ENCODE assay signal across 28 cellular contexts in the genomic region with DNA sequence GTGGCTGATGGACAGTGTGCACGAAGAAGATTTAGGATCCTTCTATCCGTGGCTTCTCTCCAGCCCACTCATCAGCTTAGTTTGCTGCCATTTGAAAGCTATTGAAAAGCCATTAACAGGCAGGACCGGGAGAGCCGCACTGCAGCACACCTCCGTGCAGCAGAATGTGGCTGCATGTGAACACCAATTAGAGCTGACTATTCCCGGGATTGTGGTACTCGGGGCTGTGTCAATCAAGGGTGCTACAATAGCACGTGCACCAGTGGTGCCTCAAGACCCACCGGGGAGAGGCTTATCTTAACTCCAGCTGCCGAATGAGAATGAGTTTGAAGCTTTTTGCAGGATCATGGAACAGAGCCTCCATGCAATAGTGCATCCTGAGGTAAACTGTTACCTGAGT. TPM values are rescaled to one million over a fixed set of nuclear protein-coding genes. Genes with fewer than 3 reads are reported as not detected.
DNase-seq lines count a peak whose midpoint lies in the region; ATAC-seq and TF ChIP-seq lines count a peak whose summit lies in the region.
"Had no signal": no experiment of that assay in that cellular context is flagged by ENCODE, and none has a peak within 500 bp of the region (broad histone marks: within the 10 kb centered on the region; RNA-seq: fewer than 3 reads in every experiment).

A gene (plus strand): TSS at position 259 of the 400 bp plus-strand sequence. CDS start 234 bp downstream, outside the sequence.

- H3K4me3 ChIP-seq in left ventricle myocardium inferior (peak within 1 kb of the TSS; percentile 46), heart left ventricle (peak within 1 kb of the TSS in 2 of 12 donors; percentile 19 to 25), mesendoderm (ENCODE audit: low read length) (no peak within 1 kb of the TSS)
- H3K4me3 ChIP-seq: ascending aorta, lower lobe of right lung, mucosa of descending colon, SK-N-MC, spleen, transverse colon had no signal

- no peak within 1 kb of the TSS for H3K18ac ChIP-seq in mesendoderm (ENCODE audit: low read length)

- no peak for DNase-seq in left ventricle myocardium inferior
- DNase-seq in heart left ventricle, result no peak
- DNase-seq in WTC11 (ENCODE audit: low spot score), result no peak
- DNase-seq in mesendoderm, result peak; percentile 18
- no peak for DNase-seq in activated CD4-positive, CD25-positive, alpha-beta regulatory T cell (lab: John Stamatoyannopoulos, UW)
- no peak for DNase-seq in Calu3
- DNase-seq: activated CD4-positive, alpha-beta T cell treated with anti-CD3 and anti-CD28 coated beads for 4 hours; activated effector memory CD4-positive, alpha-beta T cell treated with Interleukin-2 at 50 U/mL for 16 hours; activated naive CD8-positive, alpha-beta T cell treated with anti-CD3 and anti-CD28 coated beads, Interleukin-2, amount 10 ng/mL, durations not matched to agents 7 days and 5 days; activated T-cell treated with anti-CD3 and anti-CD28 coated beads for 4 hours; C1 segment of cervical spinal cord; Caco-2; kidney glomerular epithelial cell; lower lobe of right lung; mucosa of descending colon; NCI-H1694; NCI-H526 treated with DMSO at 0.1 percent for 48 hours; right cardiac atrium; spleen; T-helper 17 cell; transverse colon had no signal

- no peaks in the 10 kb centered on the region for H3K79me1 ChIP-seq in mesendoderm (ENCODE audit: low read length)

- no TSS peak for BruUV-seq in Calu3 (replicated peaks; lab: Mats Ljungman, UMichigan)

- H2BK120ac ChIP-seq in mesendoderm (ENCODE audit: low read depth, low read length), result no peak within 1 kb of the TSS

- H3K56ac ChIP-seq in mesendoderm (ENCODE audit: low read length), result no peak within 1 kb of the TSS

- no peak within 1 kb of the TSS for H2BK15ac ChIP-seq in mesendoderm (replicated peaks; ENCODE audit: low read depth)

- H3K9ac ChIP-seq in mesendoderm (ENCODE audit: low read length), result no peak within 1 kb of the TSS
- H3K9ac ChIP-seq: KMS-11, parathyroid adenoma had no signal

- H3K27ac Mint-ChIP-seq in WTC11 (no peak within 1 kb of the TSS), Calu3 (ENCODE audit: unreplicated experiment) (no peak within 1 kb of the TSS)
- H3K27ac Mint-ChIP-seq: activated naive CD8-positive, alpha-beta T cell treated with anti-CD3 and anti-CD28 coated beads, Interleukin-2, amount 10 ng/mL, durations not matched to agents 7 days and 5 days; natural killer cell treated with Interleukin-12 subunit alpha and Interleukin-12 subunit beta and Interleukin-15 and Interleukin-18, amount 100 ng/mL, for 72 hours; T-helper 17 cell had no signal

- WGBS in heart left ventricle, 4 donors, result 25 to 49% (median 27%) methylated on average over 8 to 10 of the region's 10 CpGs
- WGBS in mesendoderm (ENCODE audit: extremely low coverage, insufficient coverage, low lambda C conversion rate), result no CpG with 5 or more reads among the region's 10 CpGs

- no peak for TF ChIP-seq CTCF in left ventricle myocardium inferior (IDR thresholded peaks at IDR 0.05; ENCODE audit: borderline replicate concordance)
- TF ChIP-seq CTCF in heart left ventricle (IDR thresholded peaks at IDR 0.05), result no peak
- TF ChIP-seq CTCF in WTC11 (IDR thresholded peaks at IDR 0.05), result no peak
- no peak for TF ChIP-seq CTCF in Calu3 (IDR thresholded peaks at IDR 0.05; ENCODE audit: unreplicated experiment)

- no peaks in the 10 kb centered on the region for H3K79me2 ChIP-seq in mesendoderm (ENCODE audit: control insufficient read depth, insufficient read depth, low read length)
- H3K79me2 ChIP-seq: parathyroid adenoma had no signal

- H3K4me2 ChIP-seq in mesendoderm (ENCODE audit: low read length), result no peak within 1 kb of the TSS
- H3K4me2 ChIP-seq: KMS-11 had no signal

- no peak within 1 kb of the TSS for H3K4ac ChIP-seq in mesendoderm (ENCODE audit: low read depth, low read length)

- no peak within 1 kb of the TSS for H4K8ac ChIP-seq in mesendoderm (ENCODE audit: low read depth, low read length)

- H3K9me3 ChIP-seq in left ventricle myocardium inferior (replicated peaks) (peaks cover 13% of the 10 kb centered on the region), heart left ventricle (peaks cover 0 to 9% (median 0%) of the 10 kb centered on the region in 12 donors)
- H3K9me3 ChIP-seq: ascending aorta, lower lobe of right lung, mucosa of descending colon, transverse colon had no signal

- no peaks in the 10 kb centered on the region for H3K36me3 ChIP-seq in left ventricle myocardium inferior
- no peaks in the 10 kb centered on the region for H3K36me3 ChIP-seq in heart left ventricle
- no peaks in the 10 kb centered on the region for H3K36me3 ChIP-seq in mesendoderm (ENCODE audit: control insufficient read depth, insufficient read depth, low read length)
- H3K36me3 ChIP-seq: ascending aorta, lower lobe of right lung, spleen, transverse colon had no signal

- H3K4me3 Mint-ChIP-seq in WTC11 (no peak within 1 kb of the TSS), Calu3 (ENCODE audit: low read depth, unreplicated experiment) (no peak within 1 kb of the TSS)
- H3K4me3 Mint-ChIP-seq: activated naive CD8-positive, alpha-beta T cell treated with anti-CD3 and anti-CD28 coated beads, Interleukin-2, amount 10 ng/mL, durations not matched to agents 7 days and 5 days; natural killer cell treated with Interleukin-12 subunit alpha and Interleukin-12 subunit beta and Interleukin-15 and Interleukin-18, amount 100 ng/mL, for 72 hours; T-helper 17 cell had no signal

- H3K9me3 Mint-ChIP-seq in WTC11 (peaks cover 17% of the 10 kb centered on the region), Calu3 (ENCODE audit: low read depth, unreplicated experiment) (peaks cover under 1% of the 10 kb centered on the region)
- H3K9me3 Mint-ChIP-seq: activated naive CD8-positive, alpha-beta T cell treated with anti-CD3 and anti-CD28 coated beads, Interleukin-2, amount 10 ng/mL, durations not matched to agents 7 days and 5 days had no signal

- H3K27me3 Mint-ChIP-seq in WTC11 (ENCODE audit: low read depth) (no peaks in the 10 kb centered on the region; the same call in 1 of the 2 replicates), Calu3 (ENCODE audit: unreplicated experiment) (no peaks in the 10 kb centered on the region)
- H3K27me3 Mint-ChIP-seq: activated naive CD8-positive, alpha-beta T cell treated with anti-CD3 and anti-CD28 coated beads, Interleukin-2, amount 10 ng/mL, durations not matched to agents 7 days and 5 days; natural killer cell treated with Interleukin-12 subunit alpha and Interleukin-12 subunit beta and Interleukin-15 and Interleukin-18, amount 100 ng/mL, for 72 hours had no signal

- no peak for ATAC-seq in heart left ventricle
- ATAC-seq in WTC11, result peak; percentile 86
- ATAC-seq in GM19397 (IDR thresholded peaks at IDR 0.05; ENCODE audit: unreplicated experiment), result no peak
- ATAC-seq: HCT116; lower lobe of right lung; mucosa of descending colon; natural killer cell treated with Interleukin-12 subunit alpha and Interleukin-12 subunit beta and Interleukin-15 and Interleukin-18, amount 100 ng/mL, for 72 hours; T-helper 17 cell had no signal

- H3K36me3 Mint-ChIP-seq in WTC11 (peaks cover 6% of the 10 kb centered on the region), Calu3 (ENCODE audit: insufficient read depth, unreplicated experiment) (no peaks in the 10 kb centered on the region)
- H3K36me3 Mint-ChIP-seq: activated naive CD8-positive, alpha-beta T cell treated with anti-CD3 and anti-CD28 coated beads, Interleukin-2, amount 10 ng/mL, durations not matched to agents 7 days and 5 days; natural killer cell treated with Interleukin-12 subunit alpha and Interleukin-12 subunit beta and Interleukin-15 and Interleukin-18, amount 100 ng/mL, for 72 hours had no signal

- H3K27ac ChIP-seq in left ventricle myocardium inferior (replicated peaks), result no peak within 1 kb of the TSS
- no peak within 1 kb of the TSS for H3K27ac ChIP-seq in heart left ventricle
- no peak within 1 kb of the TSS for H3K27ac ChIP-seq in mesendoderm (ENCODE audit: low read depth, low read length)
- H3K27ac ChIP-seq: ascending aorta, KMS-11, lower lobe of right lung, parathyroid adenoma, SK-N-MC, spleen, transverse colon had no signal

- H3K4me1 Mint-ChIP-seq in WTC11, result peaks cover 14% of the 10 kb centered on the region
- H3K4me1 Mint-ChIP-seq in Calu3 (ENCODE audit: low read depth, unreplicated experiment), result no peaks in the 10 kb centered on the region
- H3K4me1 Mint-ChIP-seq: activated naive CD8-positive, alpha-beta T cell treated with anti-CD3 and anti-CD28 coated beads, Interleukin-2, amount 10 ng/mL, durations not matched to agents 7 days and 5 days; T-helper 17 cell had no signal

- no peak within 1 kb of the TSS for H3K23ac ChIP-seq in mesendoderm (ENCODE audit: low read length)

- no peak within 1 kb of the TSS for H4K5ac ChIP-seq in mesendoderm (ENCODE audit: low read length)

- no peak within 1 kb of the TSS for H2AK5ac ChIP-seq in mesendoderm (ENCODE audit: low read length)

- no peak for TF ChIP-seq POLR2A in heart left ventricle (IDR thresholded peaks at IDR 0.05)

- intact Hi-C loops in left ventricle myocardium inferior (cut with micrococcal nuclease), result no loop called here
- intact Hi-C loops in heart left ventricle (cut with DNase I), result no loop called here
- intact Hi-C loops in Calu3 (cut with micrococcal nuclease; ENCODE audit: unreplicated experiment), result no loop called here

- CTCF ChIA-PET in WTC11 (lab: Charles Lee) (no interaction called here), Calu3 (lab: Charles Lee) (no interaction called here)

- H3K4me1 ChIP-seq in left ventricle myocardium inferior (peaks cover 10% of the 10 kb centered on the region), heart left ventricle (peaks cover 0 to 7% (median 0%) of the 10 kb centered on the region in 12 donors), mesendoderm (ENCODE audit: control insufficient read depth, low read depth, low read length) (no peaks in the 10 kb centered on the region)
- H3K4me1 ChIP-seq: ascending aorta, Caco-2, lower lobe of right lung, parathyroid adenoma, spleen, transverse colon had no signal

- POLR2A ChIA-PET in WTC11 (lab: Charles Lee), result interaction anchor here (1.2 kb wide), 1 partner anchor 54 kb away, joined by 4 read pairs; no protein-coding TSS in a partner anchor

- H3K27me3 ChIP-seq in left ventricle myocardium inferior (ENCODE audit: low read depth), result no peaks in the 10 kb centered on the region
- no peaks in the 10 kb centered on the region for H3K27me3 ChIP-seq in heart left ventricle
- no peaks in the 10 kb centered on the region for H3K27me3 ChIP-seq in mesendoderm (ENCODE audit: insufficient read depth, low read length, poor library complexity)
- H3K27me3 ChIP-seq: ascending aorta, spleen, transverse colon had no signal

- no peak within 1 kb of the TSS for H2BK5ac ChIP-seq in mesendoderm (ENCODE audit: low read length)

RNA-seq across cellular contexts. Expression of the gene that starts here (rescaled TPM):
- total RNA-seq in left ventricle myocardium inferior, result 1.7 TPM
- total RNA-seq in heart left ventricle, result 1 to 10 TPM in 4 of 9 donors, under 1 TPM in 5; 0.16 to 1.7 (median 0.81) TPM
- polyA plus RNA-seq in heart left ventricle, result 1 to 10 TPM in 1 of 2 donors, under 1 TPM in 1; 0.72 to 5.2 TPM
- total RNA-seq in WTC11 (2021), result 0.05 to 0.09 TPM (median 0.09 TPM) in 3 replicates
- polyA plus RNA-seq in mesendoderm (2013, experiment 1 of 2), result 0.03 TPM
- polyA plus RNA-seq in mesendoderm (2013, experiment 2 of 2), result 0.13 TPM
- 0.15 and 0.19 TPM in 2 replicates for total RNA-seq in Calu3 (2022)
- total RNA-seq: ascending aorta; Caco-2; natural killer cell treated with Interleukin-12 subunit alpha and Interleukin-12 subunit beta and Interleukin-15 and Interleukin-18, amount 100 ng/mL, for 72 hours had no signal

Comparison
In these comparisons a context has a peak if more than half of its experiments do, and no peak if none do; other contexts are left out.
1. Peak in ATAC-seq in WTC11; RNA of the gene not detected or under 1 TPM.